25 cellular contexts compared by ENCODE assay signal in genomic region chr12:116068371-116068770, GRCh38.
"Had no signal": no experiment of that assay in that cellular context is flagged by ENCODE, and none has a peak within 500 bp of the region (broad histone marks: within the 10 kb centered on the region; RNA-seq: fewer than 3 reads in every experiment).

No MANE protein-coding gene starts in this region.

- H3K4me1 ChIP-seq: colonic mucosa had no signal

- H3K27me3 ChIP-seq: adrenal gland, body of pancreas, colonic mucosa, dorsolateral prefrontal cortex, pancreas, sigmoid colon, tibial nerve had no signal

- H3K9me3 ChIP-seq: adrenal gland, body of pancreas, colonic mucosa, pancreas, prostate gland, sigmoid colon, tibial nerve had no signal

- H3K4me3 ChIP-seq: adrenal gland, body of pancreas, colonic mucosa, dorsolateral prefrontal cortex, pancreas, prostate gland, sigmoid colon, tibial nerve had no signal

- H3K36me3 ChIP-seq: adrenal gland, colonic mucosa, pancreas, prostate gland, sigmoid colon, tibial nerve had no signal

- ATAC-seq: activated CD8-positive, alpha-beta memory T cell treated with anti-CD3 and anti-CD28 coated beads, Interleukin-2, amount 10 ng/mL, durations not matched to agents 7 days and 5 days; activated CD8-positive, alpha-beta T cell treated with anti-CD3 and anti-CD28 coated beads, Interleukin-2, amount 10 ng/mL, durations not matched to agents 7 days and 5 days; activated T-cell treated with anti-CD3 and anti-CD28 coated beads, Interleukin-2, amount 50 U/mL, for 72 hours; body of pancreas; left colon had no signal

- H3K36me3 Mint-ChIP-seq: activated CD8-positive, alpha-beta memory T cell treated with anti-CD3 and anti-CD28 coated beads, Interleukin-2, amount 10 ng/mL, durations not matched to agents 7 days and 5 days had no signal

- DNase-seq: activated B cell treated with CpG ODN at 0.5 μM for 24 hours; activated CD4-positive, alpha-beta T cell treated with anti-CD3 and anti-CD28 coated beads, Interleukin-2, amount 50 U/mL, for 1 hour; activated CD8-positive, alpha-beta memory T cell treated with anti-CD3 and anti-CD28 coated beads, Interleukin-2, amount 10 ng/mL, durations not matched to agents 7 days and 5 days; activated CD8-positive, alpha-beta T cell treated with anti-CD3 and anti-CD28 coated beads, Interleukin-2, amount 10 ng/mL, durations not matched to agents 7 days and 5 days; activated effector memory CD4-positive, alpha-beta T cell treated with Interleukin-2 at 50 U/mL for 16 hours; activated naive CD4-positive, alpha-beta T cell treated with anti-CD3 and anti-CD28 coated beads for 36 hours; activated naive CD8-positive, alpha-beta T cell treated with anti-CD3 and anti-CD28 coated beads for 36 hours; activated T-cell treated with anti-CD3 and anti-CD28 coated beads, Interleukin-2, amount 50 U/mL, for 72 hours; adrenal gland; aorta; body of pancreas; cerebellar nuclear complex; colonic mucosa; dorsolateral prefrontal cortex; effector memory CD4-positive, alpha-beta T cell; hippocampal formation; kidney; left colon; pancreas; sigmoid colon; stimulated activated CD4-positive, alpha-beta T cell treated with anti-CD3 and anti-CD28 coated beads, Interleukin-15, amount 100 ng/mL, for 24 hours; stimulated activated CD4-positive, alpha-beta T cell treated with anti-CD3 and anti-CD28 coated beads, Interleukin-2, amount 100 ng/mL, for 24 hours; stimulated activated naive CD4-positive, alpha-beta T cell treated with Interleukin-2 at 50 U/mL for 16 hours had no signal

- H3K27ac Mint-ChIP-seq: activated B cell treated with CpG ODN at 0.5 μM for 24 hours; activated CD8-positive, alpha-beta memory T cell treated with anti-CD3 and anti-CD28 coated beads, Interleukin-2, amount 10 ng/mL, durations not matched to agents 7 days and 5 days; activated CD8-positive, alpha-beta T cell treated with anti-CD3 and anti-CD28 coated beads, Interleukin-2, amount 10 ng/mL, durations not matched to agents 7 days and 5 days; activated naive CD4-positive, alpha-beta T cell treated with anti-CD3 and anti-CD28 coated beads for 36 hours; activated naive CD8-positive, alpha-beta T cell treated with anti-CD3 and anti-CD28 coated beads for 36 hours had no signal

- H3K9me3 Mint-ChIP-seq: activated B cell treated with CpG ODN at 0.5 μM for 24 hours; activated naive CD4-positive, alpha-beta T cell treated with anti-CD3 and anti-CD28 coated beads for 36 hours; activated naive CD8-positive, alpha-beta T cell treated with anti-CD3 and anti-CD28 coated beads for 36 hours; activated T-cell treated with anti-CD3 and anti-CD28 coated beads, Interleukin-2, amount 50 U/mL, for 72 hours had no signal

- H3K27me3 Mint-ChIP-seq: activated B cell treated with CpG ODN at 0.5 μM for 24 hours; activated CD8-positive, alpha-beta memory T cell treated with anti-CD3 and anti-CD28 coated beads, Interleukin-2, amount 10 ng/mL, durations not matched to agents 7 days and 5 days; activated naive CD8-positive, alpha-beta T cell treated with anti-CD3 and anti-CD28 coated beads for 36 hours had no signal

- H3K4me3 Mint-ChIP-seq: activated B cell treated with CpG ODN at 0.5 μM for 24 hours; activated CD8-positive, alpha-beta memory T cell treated with anti-CD3 and anti-CD28 coated beads, Interleukin-2, amount 10 ng/mL, durations not matched to agents 7 days and 5 days; activated CD8-positive, alpha-beta T cell treated with anti-CD3 and anti-CD28 coated beads, Interleukin-2, amount 10 ng/mL, durations not matched to agents 7 days and 5 days; activated naive CD4-positive, alpha-beta T cell treated with anti-CD3 and anti-CD28 coated beads for 36 hours; activated naive CD8-positive, alpha-beta T cell treated with anti-CD3 and anti-CD28 coated beads for 36 hours; activated T-cell treated with anti-CD3 and anti-CD28 coated beads, Interleukin-2, amount 50 U/mL, for 72 hours had no signal

- H3K27ac ChIP-seq: adrenal gland, body of pancreas, colonic mucosa, pancreas, prostate gland, sigmoid colon, tibial nerve had no signal
